Comparison of ENCODE assay signal across 1 cellular context in the genomic region with DNA sequence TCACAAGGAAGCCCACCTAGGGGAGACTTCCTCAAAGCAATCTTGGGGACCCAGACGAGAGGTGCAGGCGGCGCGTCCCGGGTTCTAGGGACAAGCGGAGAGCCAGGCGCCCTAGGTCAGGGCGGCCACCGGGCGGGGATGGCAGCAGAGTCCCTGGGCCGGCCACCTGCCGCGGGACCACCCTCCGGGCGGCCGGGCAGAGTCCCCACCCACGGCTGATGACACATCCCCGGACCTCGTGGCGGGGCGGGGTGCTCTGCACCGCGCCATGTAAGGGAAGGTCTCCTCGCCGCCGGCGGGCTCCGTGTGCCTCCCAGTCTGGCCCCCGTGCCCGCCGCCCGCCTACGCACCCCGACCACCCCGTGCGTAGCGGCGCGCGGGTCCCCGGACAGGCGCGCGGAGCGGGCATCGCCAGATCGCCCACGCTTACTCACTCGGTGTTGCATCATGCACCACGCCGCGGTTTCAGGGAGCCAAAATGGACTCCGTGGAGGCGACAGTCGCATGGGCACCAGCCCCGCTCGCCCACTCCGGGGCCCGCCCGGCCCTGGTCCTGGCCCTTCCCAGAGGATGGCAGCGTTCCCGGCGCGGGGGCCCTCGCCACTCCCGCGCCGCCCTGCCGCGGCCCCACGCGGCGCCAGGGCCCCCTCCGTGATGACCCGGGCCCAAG.
A peak's percentile ranks its signal among the peaks of the same experiment; 100 is the strongest.
TF ChIP-seq lines count a peak whose summit lies in the region.

No MANE protein-coding gene starts in this region.

TF ChIP-seq in HepG2, 621 proteins besides CTCF, POLR2A, EP300 and RAD21 (continued from another document and continues in another):
- TF ChIP-seq HINFP (CRISPR knock-in tag; IDR thresholded peaks at IDR 0.05; ENCODE audit: low read depth) (0 out of 2 replicates have a peak, but pooled peaks have one; percentile 42), HNRNPH1 (optimal IDR thresholded peaks at IDR 0.05; ENCODE audit: low read depth, low read length) (no peak), ZNF264 (CRISPR knock-in tag; IDR thresholded peaks at IDR 0.05) (0 out of 2 replicates have a peak, but pooled peaks have one; percentile 39), ZNF672 (CRISPR knock-in tag; IDR thresholded peaks at IDR 0.05) (no peak), ZNF737 (CRISPR knock-in tag; IDR thresholded peaks at IDR 0.05; ENCODE audit: borderline replicate concordance) (no peak), ZNF709 (CRISPR knock-in tag; IDR thresholded peaks at IDR 0.05) (0 out of 2 replicates have a peak, but pooled peaks have one; percentile 51), BCL6 (CRISPR knock-in tag; IDR thresholded peaks at IDR 0.05) (no peak), ZNF121 (CRISPR knock-in tag; IDR thresholded peaks at IDR 0.05) (no peak), ELF3 (CRISPR knock-in tag; IDR thresholded peaks at IDR 0.05) (no peak), HDAC6 (IDR thresholded peaks at IDR 0.05; ENCODE audit: low read depth, low read length) (no peak), THYN1 (CRISPR knock-in tag; IDR thresholded peaks at IDR 0.05; ENCODE audit: borderline replicate concordance, low read depth) (no peak), ZNF749 (CRISPR knock-in tag; IDR thresholded peaks at IDR 0.05; ENCODE audit: borderline replicate concordance) (no peak), CENPT (CRISPR knock-in tag; IDR thresholded peaks at IDR 0.05; ENCODE audit: low read depth) (no peak), MAF1 (CRISPR knock-in tag; IDR thresholded peaks at IDR 0.05; ENCODE audit: borderline replicate concordance) (no peak), ZBTB2 (CRISPR knock-in tag; IDR thresholded peaks at IDR 0.05; ENCODE audit: low read depth) (no peak), ZBTB38 (CRISPR knock-in tag; IDR thresholded peaks at IDR 0.05) (no peak), PAWR (CRISPR knock-in tag; IDR thresholded peaks at IDR 0.05; ENCODE audit: borderline replicate concordance) (no peak), RORA (CRISPR knock-in tag; IDR thresholded peaks at IDR 0.05) (no peak), ZBTB46 (CRISPR knock-in tag; IDR thresholded peaks at IDR 0.05; ENCODE audit: borderline replicate concordance) (no peak), ZNF597 (CRISPR knock-in tag; IDR thresholded peaks at IDR 0.05) (no peak), ZNF660 (CRISPR knock-in tag; IDR thresholded peaks at IDR 0.05; ENCODE audit: borderline replicate concordance, low read depth) (no peak), ASH2L (IDR thresholded peaks at IDR 0.05; ENCODE audit: insufficient read length, low read depth, low read length) (no peak), ZNF512B (CRISPR knock-in tag; IDR thresholded peaks at IDR 0.05; ENCODE audit: borderline replicate concordance) (no peak), ZNF367 (CRISPR knock-in tag; IDR thresholded peaks at IDR 0.05; ENCODE audit: borderline replicate concordance) (no peak), SIX4 (CRISPR knock-in tag; IDR thresholded peaks at IDR 0.05) (no peak), ZNF780A (CRISPR knock-in tag; IDR thresholded peaks at IDR 0.05) (no peak), HNF1A (IDR thresholded peaks at IDR 0.05; ENCODE audit: low read depth) (no peak), HNF1A (CRISPR knock-in tag; IDR thresholded peaks at IDR 0.05; ENCODE audit: borderline replicate concordance) (no peak), E2F5 (CRISPR knock-in tag; conservative IDR thresholded peaks at IDR 0.05) (no peak), ZFY (CRISPR knock-in tag; IDR thresholded peaks at IDR 0.05) (no peak; the same call in 1 of the 2 replicates), ZNF333 (CRISPR knock-in tag; IDR thresholded peaks at IDR 0.05; ENCODE audit: borderline replicate concordance) (no peak), SUZ12 (IDR thresholded peaks at IDR 0.05; ENCODE audit: low read depth, low read length) (no peak), RBAK (CRISPR knock-in tag; IDR thresholded peaks at IDR 0.05) (no peak)
- TF ChIP-seq, protein P1, sequence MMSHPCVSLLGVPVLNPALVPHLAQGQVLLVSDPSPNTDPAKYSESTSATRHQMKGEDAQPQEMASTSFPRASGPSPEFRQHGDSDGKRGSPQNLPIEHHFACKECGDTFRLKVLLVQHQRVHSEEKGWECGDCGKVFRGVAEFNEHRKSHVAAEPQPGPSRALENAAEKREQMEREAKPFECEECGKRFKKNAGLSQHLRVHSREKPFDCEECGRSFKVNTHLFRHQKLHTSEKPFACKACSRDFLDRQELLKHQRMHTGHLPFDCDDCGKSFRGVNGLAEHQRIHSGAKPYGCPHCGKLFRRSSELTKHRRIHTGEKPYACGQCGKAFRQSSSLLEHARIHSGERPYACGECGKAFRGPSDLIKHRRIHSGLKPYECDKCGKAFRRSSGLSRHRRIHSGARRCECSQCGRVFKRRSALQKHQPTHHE (CRISPR knock-in tag; IDR thresholded peaks at IDR 0.05; ENCODE audit: borderline replicate concordance): no peak
- TF ChIP-seq, protein P2, sequence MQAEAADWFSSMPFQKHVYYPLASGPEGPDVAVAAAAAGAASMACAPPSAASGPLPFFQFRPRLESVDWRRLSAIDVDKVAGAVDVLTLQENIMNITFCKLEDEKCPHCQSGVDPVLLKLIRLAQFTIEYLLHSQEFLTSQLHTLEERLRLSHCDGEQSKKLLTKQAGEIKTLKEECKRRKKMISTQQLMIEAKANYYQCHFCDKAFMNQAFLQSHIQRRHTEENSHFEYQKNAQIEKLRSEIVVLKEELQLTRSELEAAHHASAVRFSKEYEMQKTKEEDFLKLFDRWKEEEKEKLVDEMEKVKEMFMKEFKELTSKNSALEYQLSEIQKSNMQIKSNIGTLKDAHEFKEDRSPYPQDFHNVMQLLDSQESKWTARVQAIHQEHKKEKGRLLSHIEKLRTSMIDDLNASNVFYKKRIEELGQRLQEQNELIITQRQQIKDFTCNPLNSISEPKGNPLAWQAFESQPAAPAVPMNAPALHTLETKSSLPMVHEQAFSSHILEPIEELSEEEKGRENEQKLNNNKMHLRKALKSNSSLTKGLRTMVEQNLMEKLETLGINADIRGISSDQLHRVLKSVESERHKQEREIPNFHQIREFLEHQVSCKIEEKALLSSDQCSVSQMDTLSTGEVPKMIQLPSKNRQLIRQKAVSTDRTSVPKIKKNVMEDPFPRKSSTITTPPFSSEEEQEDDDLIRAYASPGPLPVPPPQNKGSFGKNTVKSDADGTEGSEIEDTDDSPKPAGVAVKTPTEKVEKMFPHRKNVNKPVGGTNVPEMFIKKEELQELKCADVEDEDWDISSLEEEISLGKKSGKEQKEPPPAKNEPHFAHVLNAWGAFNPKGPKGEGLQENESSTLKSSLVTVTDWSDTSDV (CRISPR knock-in tag; IDR thresholded peaks at IDR 0.05): 0 out of 2 replicates have a peak, but pooled peaks have one; percentile 45
- TF ChIP-seq, protein P3, sequence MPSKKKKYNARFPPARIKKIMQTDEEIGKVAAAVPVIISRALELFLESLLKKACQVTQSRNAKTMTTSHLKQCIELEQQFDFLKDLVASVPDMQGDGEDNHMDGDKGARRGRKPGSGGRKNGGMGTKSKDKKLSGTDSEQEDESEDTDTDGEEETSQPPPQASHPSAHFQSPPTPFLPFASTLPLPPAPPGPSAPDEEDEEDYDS (CRISPR knock-in tag; IDR thresholded peaks at IDR 0.05): no peak
